1 cellular context compared by ENCODE assay signal in genomic region chr6:34576286-34576955, GRCh38.
TF ChIP-seq lines count a peak whose summit lies in the region.

No MANE protein-coding gene starts in this region.

TF ChIP-seq in GM12878, 131 proteins besides CTCF, POLR2A, EP300 and RAD21:
- TF ChIP-seq ASH2L (IDR thresholded peaks at IDR 0.05; ENCODE audit: borderline replicate concordance, low read depth) (no peak), SIX5 (IDR thresholded peaks at IDR 0.05; ENCODE audit: low read depth, low read length, severe bottlenecking) (no peak), POLR2AphosphoS5 (IDR thresholded peaks at IDR 0.05; ENCODE audit: low read length) (peak; percentile 47; the same call in 1 of the 2 replicates), SUZ12 (IDR thresholded peaks at IDR 0.05; ENCODE audit: unreplicated experiment) (no peak)
- TF ChIP-seq, protein P1, sequence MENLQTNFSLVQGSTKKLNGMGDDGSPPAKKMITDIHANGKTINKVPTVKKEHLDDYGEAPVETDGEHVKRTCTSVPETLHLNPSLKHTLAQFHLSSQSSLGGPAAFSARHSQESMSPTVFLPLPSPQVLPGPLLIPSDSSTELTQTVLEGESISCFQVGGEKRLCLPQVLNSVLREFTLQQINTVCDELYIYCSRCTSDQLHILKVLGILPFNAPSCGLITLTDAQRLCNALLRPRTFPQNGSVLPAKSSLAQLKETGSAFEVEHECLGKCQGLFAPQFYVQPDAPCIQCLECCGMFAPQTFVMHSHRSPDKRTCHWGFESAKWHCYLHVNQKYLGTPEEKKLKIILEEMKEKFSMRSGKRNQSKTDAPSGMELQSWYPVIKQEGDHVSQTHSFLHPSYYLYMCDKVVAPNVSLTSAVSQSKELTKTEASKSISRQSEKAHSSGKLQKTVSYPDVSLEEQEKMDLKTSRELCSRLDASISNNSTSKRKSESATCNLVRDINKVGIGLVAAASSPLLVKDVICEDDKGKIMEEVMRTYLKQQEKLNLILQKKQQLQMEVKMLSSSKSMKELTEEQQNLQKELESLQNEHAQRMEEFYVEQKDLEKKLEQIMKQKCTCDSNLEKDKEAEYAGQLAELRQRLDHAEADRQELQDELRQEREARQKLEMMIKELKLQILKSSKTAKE (IDR thresholded peaks at IDR 0.05; ENCODE audit: low read depth, poor library complexity, severe bottlenecking) = no peak
- TF ChIP-seq, protein P2, sequence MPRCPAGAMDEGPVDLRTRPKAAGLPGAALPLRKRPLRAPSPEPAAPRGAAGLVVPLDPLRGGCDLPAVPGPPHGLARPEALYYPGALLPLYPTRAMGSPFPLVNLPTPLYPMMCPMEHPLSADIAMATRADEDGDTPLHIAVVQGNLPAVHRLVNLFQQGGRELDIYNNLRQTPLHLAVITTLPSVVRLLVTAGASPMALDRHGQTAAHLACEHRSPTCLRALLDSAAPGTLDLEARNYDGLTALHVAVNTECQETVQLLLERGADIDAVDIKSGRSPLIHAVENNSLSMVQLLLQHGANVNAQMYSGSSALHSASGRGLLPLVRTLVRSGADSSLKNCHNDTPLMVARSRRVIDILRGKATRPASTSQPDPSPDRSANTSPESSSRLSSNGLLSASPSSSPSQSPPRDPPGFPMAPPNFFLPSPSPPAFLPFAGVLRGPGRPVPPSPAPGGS (IDR thresholded peaks at IDR 0.05; ENCODE audit: borderline replicate concordance, insufficient read depth, low read depth, low read length, poor library complexity, severe bottlenecking) = no peak
